Comparison of ENCODE assay signal across 1 cellular context in the genomic region with DNA sequence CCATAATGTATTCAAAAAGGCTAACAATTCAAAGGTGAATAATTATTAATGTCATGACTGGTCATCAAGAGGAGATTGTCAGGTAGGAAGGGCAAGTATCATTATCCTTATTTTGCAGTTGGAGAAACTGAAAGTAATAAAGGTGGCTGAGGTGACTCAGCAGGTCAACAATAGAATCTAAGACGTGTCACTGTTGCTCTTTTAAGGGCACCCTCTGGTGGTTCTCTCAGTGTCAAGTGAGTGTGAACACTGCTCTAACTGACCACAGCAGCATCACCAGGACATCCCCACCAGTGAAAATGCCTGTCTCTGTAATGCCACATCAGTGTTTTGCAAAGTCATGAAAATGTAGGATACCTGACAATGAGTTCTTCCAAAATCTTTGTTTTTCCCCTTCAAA.
TF ChIP-seq lines count a peak whose summit lies in the region.

No MANE protein-coding gene starts in this region.

TF ChIP-seq in GM23338, 12 proteins besides CTCF, POLR2A, EP300 and RAD21 (continued from another document):
- TF ChIP-seq, protein P1, sequence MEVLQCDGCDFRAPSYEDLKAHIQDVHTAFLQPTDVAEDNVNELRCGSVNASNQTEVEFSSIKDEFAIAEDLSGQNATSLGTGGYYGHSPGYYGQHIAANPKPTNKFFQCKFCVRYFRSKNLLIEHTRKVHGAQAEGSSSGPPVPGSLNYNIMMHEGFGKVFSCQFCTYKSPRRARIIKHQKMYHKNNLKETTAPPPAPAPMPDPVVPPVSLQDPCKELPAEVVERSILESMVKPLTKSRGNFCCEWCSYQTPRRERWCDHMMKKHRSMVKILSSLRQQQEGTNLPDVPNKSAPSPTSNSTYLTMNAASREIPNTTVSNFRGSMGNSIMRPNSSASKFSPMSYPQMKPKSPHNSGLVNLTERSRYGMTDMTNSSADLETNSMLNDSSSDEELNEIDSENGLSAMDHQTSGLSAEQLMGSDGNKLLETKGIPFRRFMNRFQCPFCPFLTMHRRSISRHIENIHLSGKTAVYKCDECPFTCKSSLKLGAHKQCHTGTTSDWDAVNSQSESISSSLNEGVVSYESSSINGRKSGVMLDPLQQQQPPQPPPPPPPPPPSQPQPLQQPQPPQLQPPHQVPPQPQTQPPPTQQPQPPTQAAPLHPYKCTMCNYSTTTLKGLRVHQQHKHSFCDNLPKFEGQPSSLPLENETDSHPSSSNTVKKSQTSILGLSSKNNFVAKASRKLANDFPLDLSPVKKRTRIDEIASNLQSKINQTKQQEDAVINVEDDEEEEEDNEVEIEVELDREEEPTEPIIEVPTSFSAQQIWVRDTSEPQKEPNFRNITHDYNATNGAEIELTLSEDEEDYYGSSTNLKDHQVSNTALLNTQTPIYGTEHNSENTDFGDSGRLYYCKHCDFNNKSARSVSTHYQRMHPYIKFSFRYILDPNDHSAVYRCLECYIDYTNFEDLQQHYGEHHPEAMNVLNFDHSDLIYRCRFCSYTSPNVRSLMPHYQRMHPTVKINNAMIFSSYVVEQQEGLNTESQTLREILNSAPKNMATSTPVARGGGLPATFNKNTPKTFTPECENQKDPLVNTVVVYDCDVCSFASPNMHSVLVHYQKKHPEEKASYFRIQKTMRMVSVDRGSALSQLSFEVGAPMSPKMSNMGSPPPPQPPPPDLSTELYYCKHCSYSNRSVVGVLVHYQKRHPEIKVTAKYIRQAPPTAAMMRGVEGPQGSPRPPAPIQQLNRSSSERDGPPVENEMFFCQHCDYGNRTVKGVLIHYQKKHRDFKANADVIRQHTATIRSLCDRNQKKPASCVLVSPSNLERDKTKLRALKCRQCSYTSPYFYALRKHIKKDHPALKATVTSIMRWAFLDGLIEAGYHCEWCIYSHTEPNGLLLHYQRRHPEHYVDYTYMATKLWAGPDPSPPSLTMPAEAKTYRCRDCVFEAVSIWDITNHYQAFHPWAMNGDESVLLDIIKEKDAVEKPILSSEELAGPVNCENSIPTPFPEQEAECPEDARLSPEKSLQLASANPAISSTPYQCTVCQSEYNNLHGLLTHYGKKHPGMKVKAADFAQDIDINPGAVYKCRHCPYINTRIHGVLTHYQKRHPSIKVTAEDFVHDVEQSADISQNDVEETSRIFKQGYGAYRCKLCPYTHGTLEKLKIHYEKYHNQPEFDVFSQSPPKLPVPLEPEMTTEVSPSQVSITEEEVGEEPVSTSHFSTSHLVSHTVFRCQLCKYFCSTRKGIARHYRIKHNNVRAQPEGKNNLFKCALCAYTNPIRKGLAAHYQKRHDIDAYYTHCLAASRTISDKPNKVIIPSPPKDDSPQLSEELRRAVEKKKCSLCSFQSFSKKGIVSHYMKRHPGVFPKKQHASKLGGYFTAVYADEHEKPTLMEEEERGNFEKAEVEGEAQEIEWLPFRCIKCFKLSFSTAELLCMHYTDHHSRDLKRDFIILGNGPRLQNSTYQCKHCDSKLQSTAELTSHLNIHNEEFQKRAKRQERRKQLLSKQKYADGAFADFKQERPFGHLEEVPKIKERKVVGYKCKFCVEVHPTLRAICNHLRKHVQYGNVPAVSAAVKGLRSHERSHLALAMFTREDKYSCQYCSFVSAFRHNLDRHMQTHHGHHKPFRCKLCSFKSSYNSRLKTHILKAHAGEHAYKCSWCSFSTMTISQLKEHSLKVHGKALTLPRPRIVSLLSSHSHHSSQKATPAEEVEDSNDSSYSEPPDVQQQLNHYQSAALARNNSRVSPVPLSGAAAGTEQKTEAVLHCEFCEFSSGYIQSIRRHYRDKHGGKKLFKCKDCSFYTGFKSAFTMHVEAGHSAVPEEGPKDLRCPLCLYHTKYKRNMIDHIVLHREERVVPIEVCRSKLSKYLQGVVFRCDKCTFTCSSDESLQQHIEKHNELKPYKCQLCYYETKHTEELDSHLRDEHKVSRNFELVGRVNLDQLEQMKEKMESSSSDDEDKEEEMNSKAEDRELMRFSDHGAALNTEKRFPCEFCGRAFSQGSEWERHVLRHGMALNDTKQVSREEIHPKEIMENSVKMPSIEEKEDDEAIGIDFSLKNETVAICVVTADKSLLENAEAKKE (CRISPR knock-in tag; IDR thresholded peaks at IDR 0.05) = no peak
- TF ChIP-seq, protein P2, sequence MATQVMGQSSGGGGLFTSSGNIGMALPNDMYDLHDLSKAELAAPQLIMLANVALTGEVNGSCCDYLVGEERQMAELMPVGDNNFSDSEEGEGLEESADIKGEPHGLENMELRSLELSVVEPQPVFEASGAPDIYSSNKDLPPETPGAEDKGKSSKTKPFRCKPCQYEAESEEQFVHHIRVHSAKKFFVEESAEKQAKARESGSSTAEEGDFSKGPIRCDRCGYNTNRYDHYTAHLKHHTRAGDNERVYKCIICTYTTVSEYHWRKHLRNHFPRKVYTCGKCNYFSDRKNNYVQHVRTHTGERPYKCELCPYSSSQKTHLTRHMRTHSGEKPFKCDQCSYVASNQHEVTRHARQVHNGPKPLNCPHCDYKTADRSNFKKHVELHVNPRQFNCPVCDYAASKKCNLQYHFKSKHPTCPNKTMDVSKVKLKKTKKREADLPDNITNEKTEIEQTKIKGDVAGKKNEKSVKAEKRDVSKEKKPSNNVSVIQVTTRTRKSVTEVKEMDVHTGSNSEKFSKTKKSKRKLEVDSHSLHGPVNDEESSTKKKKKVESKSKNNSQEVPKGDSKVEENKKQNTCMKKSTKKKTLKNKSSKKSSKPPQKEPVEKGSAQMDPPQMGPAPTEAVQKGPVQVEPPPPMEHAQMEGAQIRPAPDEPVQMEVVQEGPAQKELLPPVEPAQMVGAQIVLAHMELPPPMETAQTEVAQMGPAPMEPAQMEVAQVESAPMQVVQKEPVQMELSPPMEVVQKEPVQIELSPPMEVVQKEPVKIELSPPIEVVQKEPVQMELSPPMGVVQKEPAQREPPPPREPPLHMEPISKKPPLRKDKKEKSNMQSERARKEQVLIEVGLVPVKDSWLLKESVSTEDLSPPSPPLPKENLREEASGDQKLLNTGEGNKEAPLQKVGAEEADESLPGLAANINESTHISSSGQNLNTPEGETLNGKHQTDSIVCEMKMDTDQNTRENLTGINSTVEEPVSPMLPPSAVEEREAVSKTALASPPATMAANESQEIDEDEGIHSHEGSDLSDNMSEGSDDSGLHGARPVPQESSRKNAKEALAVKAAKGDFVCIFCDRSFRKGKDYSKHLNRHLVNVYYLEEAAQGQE (IDR thresholded peaks at IDR 0.05; ENCODE audit: unreplicated experiment) = no peak
- TF ChIP-seq STAT1 (IDR thresholded peaks at IDR 0.05; ENCODE audit: unreplicated experiment) (no peak), EZH2phosphoT487 (IDR thresholded peaks at IDR 0.05; ENCODE audit: unreplicated experiment) (no peak), JUNB (IDR thresholded peaks at IDR 0.05; ENCODE audit: unreplicated experiment) (no peak), CREB1 (CRISPR knock-in tag; IDR thresholded peaks at IDR 0.05; ENCODE audit: low read depth) (no peak)
